21 cellular contexts compared by ENCODE assay signal in the genomic region with DNA sequence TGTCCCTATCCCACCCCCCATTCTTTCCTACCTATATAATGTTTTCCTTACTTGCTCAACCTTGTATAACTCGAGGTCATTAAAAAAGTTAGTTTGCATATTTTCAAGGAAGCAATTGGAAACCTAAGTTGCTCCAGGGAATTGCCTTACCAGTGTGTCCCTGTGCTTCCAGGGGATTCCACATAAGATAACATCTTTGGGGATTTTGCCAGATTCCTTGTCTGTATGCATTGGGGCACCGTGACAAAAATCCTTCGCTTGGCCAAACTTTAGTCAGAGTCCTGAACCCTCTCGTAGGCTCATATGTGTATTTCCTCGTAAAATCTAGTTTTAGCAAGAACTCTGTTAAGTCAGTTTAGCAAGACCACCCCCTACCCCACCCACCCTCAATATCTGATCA. TPM values are rescaled to one million over a fixed set of nuclear protein-coding genes. Genes with fewer than 3 reads are reported as not detected.
DNase-seq lines count a peak whose midpoint lies in the region; ATAC-seq, FAIRE-seq and TF ChIP-seq lines count a peak whose summit lies in the region.
"Had no signal": no experiment of that assay in that cellular context is flagged by ENCODE, and none has a peak within 500 bp of the region (broad histone marks: within the 10 kb centered on the region; RNA-seq: fewer than 3 reads in every experiment).

No MANE protein-coding gene starts in this region.

- peak; percentile 40 for DNase-seq in activated CD4-positive, alpha-beta T cell treated with anti-CD3 and anti-CD28 coated beads, Interleukin-2, amount 10 ng/mL, durations not matched to agents 24 days and 14 days
- DNase-seq in activated CD4-positive, alpha-beta T cell treated with anti-CD3 and anti-CD28 coated beads for 1 hour: no peak
- DNase-seq in PC-3: peak; percentile 80
- DNase-seq in mammary epithelial cell: peak; percentile 50
- DNase-seq in HepG2 (ENCODE audit: low spot score): peak; percentile 15
- no peak for DNase-seq in endothelial cell (ENCODE audit: low spot score)
- DNase-seq in NCI-H146 (lab: John Stamatoyannopoulos, UW): no peak
- no peak for DNase-seq in T1000 (lab: John Stamatoyannopoulos, UW)
- DNase-seq: CD8-positive, alpha-beta T cell; DMS 273 treated with DMSO at 0.1 percent for 48 hours; DMS79; GF-D8; NCI-H1930; NCI-H2107 had no signal

- TF ChIP-seq CTCF in PC-3 (conservative IDR thresholded peaks at IDR 0.05; ENCODE audit: low read depth, low read length) (no peak), mammary epithelial cell (conservative IDR thresholded peaks at IDR 0.05 in 1 of 2, IDR thresholded peaks at IDR 0.05 in 1 of 2; ENCODE audit: extremely low read depth in 1 of 2, insufficient read depth in 1 of 2, low read depth in 1 of 2, low read length in 2 of 2) (no peak), HepG2 (CRISPR knock-in tag; IDR thresholded peaks at IDR 0.05) (no peak), endothelial cell (IDR thresholded peaks at IDR 0.05; ENCODE audit: unreplicated experiment) (no peak)

- H3F3A ChIP-seq in PC-3 (ENCODE audit: low read length, unreplicated experiment): no peaks in the 10 kb centered on the region

- H3K4me1 Mint-ChIP-seq in activated CD4-positive, alpha-beta T cell treated with anti-CD3 and anti-CD28 coated beads, Interleukin-2, amount 10 ng/mL, durations not matched to agents 24 days and 14 days: peaks cover 14% of the 10 kb centered on the region
- peaks cover 14% of the 10 kb centered on the region for H3K4me1 Mint-ChIP-seq in endothelial cell (ENCODE audit: unreplicated experiment)
- H3K4me1 Mint-ChIP-seq: IgD-negative memory B cell had no signal

- H3K4me3 Mint-ChIP-seq in activated CD4-positive, alpha-beta T cell treated with anti-CD3 and anti-CD28 coated beads, Interleukin-2, amount 10 ng/mL, durations not matched to agents 24 days and 14 days: no peak overlapping the region
- no peak overlapping the region for H3K4me3 Mint-ChIP-seq in endothelial cell (ENCODE audit: unreplicated experiment)
- H3K4me3 Mint-ChIP-seq: CD8-positive, alpha-beta T cell; IgD-negative memory B cell had no signal

- no peak overlapping the region for H3K9ac ChIP-seq in PC-3 (ENCODE audit: low read length)
- H3K9ac ChIP-seq in mammary epithelial cell (ENCODE audit: insufficient read depth, low read length): no peak overlapping the region
- no peak overlapping the region for H3K9ac ChIP-seq in HepG2 (ENCODE audit: insufficient read depth, low read depth, low read length)
- H3K9ac ChIP-seq: BLaER1 treated with 17β-estradiol and CSF1 and Interleukin-3, amounts not matched to agents 10 nM and 100 nM; KMS-11; SK-N-SH had no signal

- CTCF ChIA-PET in PC-3 (lab: Charles Lee) (no interaction called here), mammary epithelial cell (lab: Charles Lee; ENCODE audit: low non-redundant PET) (interaction anchor here (0.7 kb wide), 1 partner anchor 40 kb away, joined by 3 read pairs; no protein-coding TSS in a partner anchor), HepG2 (lab: Yijun Ruan, JAX; ENCODE audit: low intra/inter-chr PET ratio, low total read pairs) (interaction anchor here (1.3 kb wide), 1 partner anchor 91 kb away, joined by 4 read pairs; no protein-coding TSS in a partner anchor)

- H3K79me2 ChIP-seq in PC-3 (ENCODE audit: low read length) (no peaks in the 10 kb centered on the region), mammary epithelial cell (ENCODE audit: insufficient read depth, low read length) (peaks cover 61% of the 10 kb centered on the region), HepG2 (ENCODE audit: insufficient read depth, low read length) (no peaks in the 10 kb centered on the region)

- ATAC-seq in PC-3: no peak
- ATAC-seq in HepG2: peak; percentile 18
- ATAC-seq: CD8-positive, alpha-beta T cell had no signal

- H3K27me3 Mint-ChIP-seq in activated CD4-positive, alpha-beta T cell treated with anti-CD3 and anti-CD28 coated beads, Interleukin-2, amount 10 ng/mL, durations not matched to agents 24 days and 14 days: peaks cover 16% of the 10 kb centered on the region
- no peaks in the 10 kb centered on the region for H3K27me3 Mint-ChIP-seq in endothelial cell (ENCODE audit: unreplicated experiment)

- no TSS peak for BruUV-seq in PC-3 (replicated peaks; lab: Mats Ljungman, UMichigan)
- BruUV-seq in mammary epithelial cell (replicated peaks; lab: Mats Ljungman, UMichigan): no TSS peak
- no TSS peak for BruUV-seq in HepG2 (replicated peaks; lab: Mats Ljungman, UMichigan)

- H3K4me2 ChIP-seq in PC-3 (ENCODE audit: low read length): peak overlapping the region; percentile 28
- H3K4me2 ChIP-seq in mammary epithelial cell (ENCODE audit: insufficient read depth, low read depth, low read length): peak overlapping the region; percentile 54
- peak overlapping the region; percentile 65 for H3K4me2 ChIP-seq in HepG2 (ENCODE audit: low read depth, low read length)
- H3K4me2 ChIP-seq: BLaER1 treated with 17β-estradiol and CSF1 and Interleukin-3, amounts not matched to agents 10 nM and 100 nM; KMS-11; SK-N-SH had no signal

- POLR2A ChIA-PET in PC-3 (lab: Charles Lee; ENCODE audit: unreplicated experiment) (no interaction called here), HepG2 (lab: Yijun Ruan, JAX) (interaction anchor here (1.2 to 1.9 kb wide), 4 partner anchors 9 to 19 kb away, joined by 4 to 13 read pairs (median 7); partner anchors contain the start of gene OSMR)

- no peak for TF ChIP-seq EP300 in HepG2 (IDR thresholded peaks at IDR 0.05; ENCODE audit: low read depth in 2 of 2, low read length in 2 of 2)
- TF ChIP-seq EP300 in HepG2 (CRISPR knock-in tag; IDR thresholded peaks at IDR 0.05; ENCODE audit: borderline replicate concordance): no peak

- H3K4me3 ChIP-seq in PC-3 (ENCODE audit: low read length) (no peak overlapping the region), mammary epithelial cell (replicated peaks in 1 of 3; ENCODE audit: insufficient read depth in 1 of 3, low read depth in 2 of 3, low read length in 3 of 3) (no peak overlapping the region), HepG2 (replicated peaks in 1 of 3; ENCODE audit: insufficient read depth in 1 of 3, low read depth in 2 of 3, low read length in 3 of 3) (no peak overlapping the region)
- H3K4me3 ChIP-seq: BLaER1 treated with 17β-estradiol and CSF1 and Interleukin-3, amounts not matched to agents 10 nM and 100 nM had no signal

- in situ Hi-C loops in mammary epithelial cell (cut with MboI; ENCODE audit: low sequenced_read_pairs in 2 of 2) (no loop called here), HepG2 (cut with HindIII; ENCODE audit: extremely low pct_ligation_motif_present, low pct_unique_long_range_greater_than_20kb) (no loop called here)

- WGBS in mammary epithelial cell (ENCODE audit: low coverage, missing lambda C conversion rate): 3% methylated on average over 5 of the region's 5 CpGs
- WGBS in HepG2 (ENCODE audit: low lambda C conversion rate): 57% methylated on average over 5 of the region's 5 CpGs

- no peak overlapping the region for H3K27ac Mint-ChIP-seq in activated CD4-positive, alpha-beta T cell treated with anti-CD3 and anti-CD28 coated beads, Interleukin-2, amount 10 ng/mL, durations not matched to agents 24 days and 14 days
- H3K27ac Mint-ChIP-seq in endothelial cell (ENCODE audit: unreplicated experiment): no peak overlapping the region
- H3K27ac Mint-ChIP-seq: CD8-positive, alpha-beta T cell; IgD-negative memory B cell had no signal

- no peak for TF ChIP-seq POLR2A in HepG2 (IDR thresholded peaks at IDR 0.05; ENCODE audit: insufficient read depth in 1 of 2, low read depth in 2 of 2, low read length in 2 of 2)

- H2AFZ ChIP-seq in PC-3 (ENCODE audit: low read length) (no peak overlapping the region), mammary epithelial cell (ENCODE audit: low read depth, low read length) (peak overlapping the region; percentile 29), HepG2 (ENCODE audit: low read length) (no peak overlapping the region)

- H3K36me3 Mint-ChIP-seq in activated CD4-positive, alpha-beta T cell treated with anti-CD3 and anti-CD28 coated beads, Interleukin-2, amount 10 ng/mL, durations not matched to agents 24 days and 14 days (ENCODE audit: low read depth): no peaks in the 10 kb centered on the region
- H3K36me3 Mint-ChIP-seq in endothelial cell (ENCODE audit: low read depth, unreplicated experiment): no peaks in the 10 kb centered on the region
- H3K36me3 Mint-ChIP-seq: CD8-positive, alpha-beta T cell; IgD-negative memory B cell had no signal

- H3K36me3 ChIP-seq in PC-3 (ENCODE audit: low read depth, low read length) (0 out of 2 replicates have a peak, but pooled peaks cover 4% of the 10 kb centered on the region), mammary epithelial cell (ENCODE audit: insufficient read depth, low read length) (peaks cover 2% of the 10 kb centered on the region), HepG2 (replicated peaks in 1 of 2; ENCODE audit: control insufficient read depth in 1 of 2, insufficient read depth in 2 of 2, low read length in 2 of 2) (no peaks in the 10 kb centered on the region)
- H3K36me3 ChIP-seq: BLaER1 treated with 17β-estradiol and CSF1 and Interleukin-3, amounts not matched to agents 10 nM and 100 nM had no signal

- H3K27me3 ChIP-seq in PC-3 (ENCODE audit: low read length): no peaks in the 10 kb centered on the region
- no peaks in the 10 kb centered on the region for H3K27me3 ChIP-seq in mammary epithelial cell (ENCODE audit: insufficient read depth, low read length)
- H3K27me3 ChIP-seq in HepG2 (ENCODE audit: control insufficient read depth in 1 of 2, insufficient read depth in 2 of 2, low read length in 2 of 2): no peaks in the 10 kb centered on the region

- no peak for TF ChIP-seq RAD21 in HepG2 (CRISPR knock-in tag; IDR thresholded peaks at IDR 0.05)

- intact Hi-C loops in activated CD4-positive, alpha-beta T cell treated with anti-CD3 and anti-CD28 coated beads, Interleukin-2, amount 10 ng/mL, durations not matched to agents 24 days and 14 days (cut with micrococcal nuclease): no loop called here
- intact Hi-C loops in PC-3 (cut with micrococcal nuclease): no loop called here
- intact Hi-C loops in mammary epithelial cell (cut with micrococcal nuclease): loop anchor here (1.0 to 5.0 kb wide), 3 partner anchors 41 to 91 kb away; no protein-coding TSS in a partner anchor
- intact Hi-C loops in HepG2 (cut with micrococcal nuclease; ENCODE audit: unreplicated experiment): no loop called here

- H3K9me2 ChIP-seq in PC-3 (replicated peaks; ENCODE audit: low read length): no peaks in the 10 kb centered on the region
- H3K9me2 ChIP-seq: SK-N-SH had no signal

- dilution Hi-C loops in mammary epithelial cell (cut with HindIII; ENCODE audit: low sequenced_read_pairs): no loop called here

- H3K9me3 ChIP-seq in PC-3 (ENCODE audit: low read length) (peaks cover 6% of the 10 kb centered on the region; the same call in 1 of the 2 replicates), mammary epithelial cell (replicated peaks; ENCODE audit: insufficient read depth, low read length) (no peaks in the 10 kb centered on the region), HepG2 (ENCODE audit: low read length) (no peaks in the 10 kb centered on the region)
- H3K9me3 ChIP-seq: Caco-2, SK-N-SH had no signal

- H3K27ac ChIP-seq in PC-3 (ENCODE audit: low read length): peak overlapping the region; percentile 48
- H3K27ac ChIP-seq in mammary epithelial cell (ENCODE audit: insufficient read depth, low read depth, low read length): peak overlapping the region; percentile 86
- peak overlapping the region; percentile 76 for H3K27ac ChIP-seq in HepG2 (ENCODE audit: extremely low read length, insufficient read depth, low read length)
- H3K27ac ChIP-seq: BLaER1 treated with 17β-estradiol and CSF1 and Interleukin-3, amounts not matched to agents 10 nM and 100 nM; KMS-11 had no signal

- no peak for FAIRE-seq in HepG2 (lab: Jason Lieb, UNC)
- FAIRE-seq: GM12891, H1 had no signal

- H3K9me3 Mint-ChIP-seq in activated CD4-positive, alpha-beta T cell treated with anti-CD3 and anti-CD28 coated beads, Interleukin-2, amount 10 ng/mL, durations not matched to agents 24 days and 14 days: peaks cover 7% of the 10 kb centered on the region
- H3K9me3 Mint-ChIP-seq in endothelial cell (ENCODE audit: unreplicated experiment): no peaks in the 10 kb centered on the region
- H3K9me3 Mint-ChIP-seq: CD8-positive, alpha-beta T cell had no signal

- H4K20me1 ChIP-seq in PC-3 (ENCODE audit: low read length) (0 out of 2 replicates have a peak, but pooled peaks cover 4% of the 10 kb centered on the region), mammary epithelial cell (ENCODE audit: insufficient read depth, low read length) (no peaks in the 10 kb centered on the region), HepG2 (ENCODE audit: insufficient read depth, low read length) (no peaks in the 10 kb centered on the region; the same call in 1 of the 2 replicates)
- H4K20me1 ChIP-seq: BLaER1 treated with 17β-estradiol and CSF1 and Interleukin-3, amounts not matched to agents 10 nM and 100 nM had no signal

- peaks cover 43% of the 10 kb centered on the region for H3K4me1 ChIP-seq in PC-3 (ENCODE audit: insufficient read depth, low read length)
- H3K4me1 ChIP-seq in mammary epithelial cell (ENCODE audit: insufficient read depth, low read length): peaks cover 38% of the 10 kb centered on the region
- H3K4me1 ChIP-seq in HepG2 (ENCODE audit: insufficient read depth, low read length): peaks cover 42% of the 10 kb centered on the region
- H3K4me1 ChIP-seq: Caco-2 had no signal

RNA-seq across cellular contexts. Expression of gene OSMR, which starts 14.7 kb away (rescaled TPM):
- not detected in 2 replicates for total RNA-seq in activated CD4-positive, alpha-beta T cell treated with anti-CD3 and anti-CD28 coated beads, Interleukin-2, amount 10 ng/mL, durations not matched to agents 24 days and 14 days
- total RNA-seq in PC-3 (2014; rRNA removed): 13.7 and 20.3 TPM in 2 replicates
- total RNA-seq in mammary epithelial cell: 100 to 1,000 TPM in 1 of 2 donors, 10 to 100 TPM in 1; 97.7 to 111 TPM
- 48.9 TPM for polyA plus RNA-seq in mammary epithelial cell
- polyA minus RNA-seq in mammary epithelial cell: 96.5 TPM
- total RNA-seq in HepG2 (2016; rRNA removed; fragmentation: Illumina TruSeq; extraction: Trizol): 14.2 and 21.3 TPM in 2 replicates
- 1.8 and 2.9 TPM in 2 replicates for total RNA-seq in HepG2 (2016; cell fraction: cytosol; rRNA removed; fragmentation: Illumina TruSeq; extraction: Trizol; ENCODE audit: low read depth)
- total RNA-seq in HepG2 (2016; cell fraction: insoluble cytoplasmic fraction; rRNA removed; fragmentation: Illumina TruSeq; extraction: Trizol): 12.5 and 19.4 TPM in 2 replicates
- total RNA-seq in HepG2 (2016; cell fraction: membrane; rRNA removed; fragmentation: Illumina TruSeq; extraction: Trizol): 6.1 and 7.5 TPM in 2 replicates
- total RNA-seq in HepG2 (2016; cell fraction: nucleus; rRNA removed; fragmentation: Illumina TruSeq; extraction: Trizol): 50.3 and 60.9 TPM in 2 replicates
- polyA plus RNA-seq in HepG2 (2011; rRNA removed): 86.5 and 94.3 TPM in 2 replicates
- polyA plus RNA-seq in HepG2 (2011; cell fraction: cytosol; rRNA removed): 44.8 and 76.5 TPM in 2 replicates
- polyA plus RNA-seq in HepG2 (2011; cell fraction: nucleus; rRNA removed): 95.6 and 101 TPM in 2 replicates
- 29.4 and 71.4 TPM in 2 replicates for polyA plus RNA-seq in HepG2 (2012)
- polyA plus RNA-seq in HepG2 (2016; cell fraction: cytosol; fragmentation: Illumina TruSeq; extraction: Trizol; ENCODE audit: low read depth): 1.2 and 1.3 TPM in 2 replicates
- polyA plus RNA-seq in HepG2 (2016; cell fraction: insoluble cytoplasmic fraction; fragmentation: Illumina TruSeq; extraction: Trizol; ENCODE audit: low read depth): 11.5 and 13.4 TPM in 2 replicates
- 2.3 and 3.0 TPM in 2 replicates for polyA plus RNA-seq in HepG2 (2016; cell fraction: membrane; fragmentation: Illumina TruSeq; extraction: Trizol; ENCODE audit: low read depth)
- polyA plus RNA-seq in HepG2 (2016; cell fraction: nucleus; fragmentation: Illumina TruSeq; extraction: Trizol; ENCODE audit: insufficient read depth, low read depth): 43.2 and 48.3 TPM in 2 replicates
- polyA minus RNA-seq in HepG2 (2011; rRNA and poly(A)+ RNA removed; ENCODE audit: low replicate concordance): 24.4 and 91.8 TPM in 2 replicates
- polyA minus RNA-seq in HepG2 (2011; cell fraction: cytosol; rRNA and poly(A)+ RNA removed): 75.8 and 111 TPM in 2 replicates
- polyA minus RNA-seq in HepG2 (2011; cell fraction: nucleus; rRNA and poly(A)+ RNA removed): 316 and 318 TPM in 2 replicates
- total RNA-seq in endothelial cell (ENCODE audit: unreplicated experiment): 17.4 TPM
- total RNA-seq: CD8-positive, alpha-beta T cell had no signal
- polyA plus RNA-seq: IgD-negative memory B cell had no signal

Comparison
In these comparisons a context has a peak if more than half of its experiments do, and no peak if none do; other contexts are left out.
1. DNase-seq: peak in activated CD4-positive, alpha-beta T cell treated with anti-CD3 and anti-CD28 coated beads, Interleukin-2, amount 10 ng/mL, durations not matched to agents 24 days and 14 days (single experiment), PC-3 (single experiment), mammary epithelial cell (single experiment) and HepG2 (single experiment); none in activated CD4-positive, alpha-beta T cell treated with anti-CD3 and anti-CD28 coated beads for 1 hour (single experiment), endothelial cell (single experiment), NCI-H146 (single experiment) and T1000 (single experiment).
2. Peak in every context shown above with its lines, with median percentiles within 50 percentile points of each other: H3K27ac ChIP-seq and H3K4me2 ChIP-seq.